Comparison of ENCODE assay signal across 8 cellular contexts in genomic region chr9:36728651-36729520, GRCh38.
DNase-seq lines count a peak whose midpoint lies in the region; ATAC-seq and TF ChIP-seq lines count a peak whose summit lies in the region.

No MANE protein-coding gene starts in this region.

- no peak overlapping the region for H3K27ac ChIP-seq in RWPE1

- peak; percentile 64 for TF ChIP-seq CTCF in RWPE1 (conservative IDR thresholded peaks at IDR 0.05; ENCODE audit: low read depth)

- CTCF ChIA-PET in RWPE1 (lab: Yijun Ruan, JAX), result interaction anchor here (0.5 to 1.9 kb wide), 17 partner anchors 12 to 804 kb away, joined by 3 to 15 read pairs (median 3); no protein-coding TSS in a partner anchor

- POLR2A ChIA-PET in RWPE1 (lab: Yijun Ruan, JAX; ENCODE audit: low non-redundant PET), result no interaction called here

- no peak overlapping the region for H3K4me3 ChIP-seq in Jurkat, Clone E6-1 (ENCODE audit: low read length)

- DNase-seq in NCI-H524 (lab: John Stamatoyannopoulos, UW) (peak; percentile 33 to 77), NCI-H524 treated with DMSO at 0.1 percent for 48 hours (lab: John Stamatoyannopoulos, UW) (no peak), RWPE1 (ENCODE audit: low spot score) (peak; percentile 64), glomerular visceral epithelial cell (ENCODE audit: extremely low spot score) (peak; percentile 78), putamen (ENCODE audit: low spot score) (peak; percentile 45)
- DNase-seq in Jurkat, Clone E6-1 (ENCODE audit: low read depth, low spot score), result peak; percentile 50
- peak; percentile 34 for DNase-seq in activated effector memory CD4-positive, alpha-beta T cell treated with Interleukin-2 at 50 U/mL for 16 hours

- ATAC-seq in GM21360 (IDR thresholded peaks at IDR 0.05; ENCODE audit: unreplicated experiment), result no peak
